In the genomic region with DNA sequence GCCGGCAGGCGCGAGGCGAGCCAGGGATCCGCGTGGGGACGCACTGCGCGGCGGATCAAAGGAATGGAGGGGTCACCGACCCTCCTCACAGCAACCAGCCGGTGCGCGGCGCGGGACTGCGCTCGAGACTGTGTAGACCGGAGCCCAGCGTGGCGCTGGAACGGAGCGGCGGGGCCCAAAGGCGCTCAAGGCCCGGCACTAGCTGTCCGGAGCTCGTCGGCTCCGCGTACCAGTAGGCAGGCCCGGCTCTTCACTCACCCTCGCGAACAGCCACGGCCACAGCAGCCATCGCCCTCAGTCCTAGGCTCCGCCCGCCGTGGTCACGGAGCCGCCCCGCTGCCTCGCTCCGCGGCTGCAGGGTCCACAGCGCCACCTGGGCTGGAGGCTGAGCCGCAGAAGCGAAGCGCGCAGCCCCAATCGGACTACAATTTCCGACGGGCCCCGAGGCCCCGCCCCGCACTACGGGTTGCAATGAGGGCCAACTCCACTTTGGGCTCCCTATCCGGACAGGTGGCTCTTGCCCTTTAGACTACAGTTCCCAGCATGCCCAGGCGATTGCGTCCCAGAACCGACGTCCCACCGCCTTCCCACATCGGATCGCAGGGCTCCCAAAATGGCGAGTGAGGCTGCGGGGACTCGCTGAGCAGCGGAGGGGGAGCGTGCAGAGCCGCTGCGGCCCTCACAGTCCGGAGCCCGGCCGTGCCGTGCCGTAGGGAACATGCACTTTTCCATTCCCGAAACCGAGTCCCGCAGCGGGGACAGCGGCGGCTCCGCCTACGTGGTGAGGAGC, we compare ENCODE assay signal across 8 cellular contexts. TPM values are rescaled to one million over a fixed set of nuclear protein-coding genes. Genes with fewer than 3 reads are reported as not detected.
DNase-seq lines count a peak whose midpoint lies in the region; ATAC-seq and FAIRE-seq lines count a peak whose summit lies in the region.

TSS of gene EIF2B4 (minus strand) at position 313 of the 790 bp plus-strand sequence. CDS start at position 289, 24 bp downstream.
TSS of gene SNX17 (plus strand) at position 591 of the 790 bp plus-strand sequence. CDS start at position 719, 128 bp downstream.

- FAIRE-seq in RCC 7860 (lab: Jason Lieb, UNC), result peak; percentile 57

- H3K36me3 ChIP-seq in Karpas-422 (ENCODE audit: insufficient read depth, low read length), result peaks cover 38% of the 10 kb centered on the region
- peaks cover 52 to 69% of the 10 kb centered on the region in 2 donors for H3K36me3 ChIP-seq in muscle layer of duodenum (ENCODE audit: control insufficient read depth in 1 of 2, insufficient read depth in 2 of 2, low read length in 2 of 2)

- H3K27ac ChIP-seq in Karpas-422 (ENCODE audit: low read length) (peak within 1 kb of the TSS; percentile 87), muscle layer of duodenum (ENCODE audit: low read length) (peak within 1 kb of the TSS; percentile 89)

- H3K27me3 ChIP-seq in Karpas-422 (ENCODE audit: low read length), result no peaks in the 10 kb centered on the region
- no peaks in the 10 kb centered on the region for H3K27me3 ChIP-seq in muscle layer of duodenum (ENCODE audit: low read depth, low read length)

- H3K4me1 Mint-ChIP-seq in activated T-cell treated with anti-CD3 and anti-CD28 coated beads, Interleukin-2, amount 50 U/mL, for 72 hours (ENCODE audit: low read depth), result peaks cover 34% of the 10 kb centered on the region

- H3K79me2 ChIP-seq in Karpas-422 (ENCODE audit: low read length), result peaks cover 48% of the 10 kb centered on the region

- H3K4me2 ChIP-seq in Karpas-422 (ENCODE audit: low read depth, low read length, poor library complexity, severe bottlenecking), result peak within 1 kb of the TSS; percentile 100

- peak within 1 kb of the TSS; percentile 95 for H3K27ac Mint-ChIP-seq in activated T-cell treated with anti-CD3 and anti-CD28 coated beads, Interleukin-2, amount 50 U/mL, for 72 hours

- no peaks in the 10 kb centered on the region for H4K20me1 ChIP-seq in Karpas-422 (ENCODE audit: insufficient read depth, low read depth, low read length)

- H3K9me2 ChIP-seq in Karpas-422 (replicated peaks; ENCODE audit: insufficient read depth, low read length), result no peaks in the 10 kb centered on the region

- no peaks in the 10 kb centered on the region for H3K9me3 ChIP-seq in Karpas-422 (ENCODE audit: low read length)
- H3K9me3 ChIP-seq in muscle layer of duodenum (ENCODE audit: control insufficient read depth in 1 of 2, low read length in 2 of 2), result no peaks in the 10 kb centered on the region

- ATAC-seq in GM21825 (IDR thresholded peaks at IDR 0.05; ENCODE audit: unreplicated experiment) (peak; percentile 91), esophagus mucosa (peak; percentile 93)
- peak; percentile 94 to 95 for ATAC-seq in activated T-cell treated with anti-CD3 and anti-CD28 coated beads, Interleukin-2, amount 50 U/mL, for 72 hours (replicated peaks in 1 of 2)

- peaks cover 12 to 13% of the 10 kb centered on the region in 2 donors for H3K36me3 Mint-ChIP-seq in activated T-cell treated with anti-CD3 and anti-CD28 coated beads, Interleukin-2, amount 50 U/mL, for 72 hours (ENCODE audit: insufficient read depth in 2 of 2)

- peak within 1 kb of the TSS; percentile 95 for H3K4me3 ChIP-seq in Karpas-422 (ENCODE audit: low read length)
- H3K4me3 ChIP-seq in muscle layer of duodenum (ENCODE audit: low read depth in 1 of 2, low read length in 2 of 2), result peak within 1 kb of the TSS; percentile 86 to 97

- peak within 1 kb of the TSS; percentile 97 for H3K9ac ChIP-seq in Karpas-422 (ENCODE audit: low read length)

- H3K4me1 ChIP-seq in Karpas-422 (ENCODE audit: low read length) (peaks cover 32% of the 10 kb centered on the region), muscle layer of duodenum (ENCODE audit: control insufficient read depth in 1 of 2, insufficient read depth in 2 of 2, low read length in 2 of 2) (peaks cover 18 to 32% of the 10 kb centered on the region in 2 donors)

- H3K9me3 Mint-ChIP-seq in activated T-cell treated with anti-CD3 and anti-CD28 coated beads, Interleukin-2, amount 50 U/mL, for 72 hours, result no peaks in the 10 kb centered on the region

- no peaks in the 10 kb centered on the region for H3K27me3 Mint-ChIP-seq in activated T-cell treated with anti-CD3 and anti-CD28 coated beads, Interleukin-2, amount 50 U/mL, for 72 hours (ENCODE audit: low read depth)

- H2AFZ ChIP-seq in Karpas-422 (ENCODE audit: low read length), result peak within 1 kb of the TSS; percentile 79; the same call in 1 of the 2 replicates

- DNase-seq in Daoy (ENCODE audit: low read depth) (peak; percentile 99), Karpas-422 (peak; percentile 100), RCC 7860 (ENCODE audit: low spot score) (peak; percentile 98)
- DNase-seq in activated T-cell treated with anti-CD3 and anti-CD28 coated beads, Interleukin-2, amount 50 U/mL, for 72 hours, result peak; percentile 99
- DNase-seq in stimulated activated CD8-positive, alpha-beta memory T cell treated with anti-CD3 and anti-CD28 coated beads, Interleukin-7, amount 100 ng/mL, for 4 hours (ENCODE audit: low read depth in 2 of 2), result peak; percentile 98 to 99

- H3K4me3 Mint-ChIP-seq in activated T-cell treated with anti-CD3 and anti-CD28 coated beads, Interleukin-2, amount 50 U/mL, for 72 hours, result peak within 1 kb of the TSS; percentile 82 to 83

RNA-seq across cellular contexts. Expression of gene EIF2B4, which starts in this region (rescaled TPM):
- total RNA-seq in Daoy (2014; rRNA removed; shearing (Covaris generic)), result 40.3 and 49.1 TPM in 2 replicates
- total RNA-seq in Karpas-422 (2014; rRNA removed; shearing (Covaris generic); ENCODE audit: low replicate concordance), result 30.6 and 35.3 TPM in 2 replicates
- total RNA-seq in activated T-cell treated with anti-CD3 and anti-CD28 coated beads, Interleukin-2, amount 50 U/mL, for 72 hours, result 10 to 100 TPM; 30.0 to 42.7 TPM
- 29.2 TPM for total RNA-seq in esophagus mucosa

RNA-seq across cellular contexts. Expression of gene SNX17, which starts in this region (rescaled TPM):
- 107 and 126 TPM in 2 replicates for total RNA-seq in Daoy (2014; rRNA removed; shearing (Covaris generic))
- 77.4 and 116 TPM in 2 replicates for total RNA-seq in Karpas-422 (2014; rRNA removed; shearing (Covaris generic); ENCODE audit: low replicate concordance)
- 10 to 100 TPM; 66.1 to 70.7 TPM for total RNA-seq in activated T-cell treated with anti-CD3 and anti-CD28 coated beads, Interleukin-2, amount 50 U/mL, for 72 hours
- total RNA-seq in esophagus mucosa, result 62.1 TPM

Comparison
In these comparisons a context has a peak if more than half of its experiments do, and no peak if none do; other contexts are left out.
1. Peak in every context shown above with its lines: DNase-seq, ATAC-seq, H3K4me3 ChIP-seq and H3K27ac ChIP-seq.